ENCODE assay signal across 9 cellular contexts in genomic region chr11:20337526-20338154, GRCh38. TPM values are rescaled to one million over a fixed set of nuclear protein-coding genes. Genes with fewer than 3 reads are reported as not detected.
DNase-seq lines count a peak whose midpoint lies in the region; ATAC-seq and TF ChIP-seq lines count a peak whose summit lies in the region.
"Had no signal": no experiment of that assay in that cellular context is flagged by ENCODE, and none has a peak within 500 bp of the region (broad histone marks: within the 10 kb centered on the region; RNA-seq: fewer than 3 reads in every experiment).

No MANE protein-coding gene starts in this region.

- TF ChIP-seq CTCF in HL-60 (IDR thresholded peaks at IDR 0.05; ENCODE audit: insufficient read depth, low read length) (peak; percentile 19), esophagus squamous epithelium (IDR thresholded peaks at IDR 0.05) (peak in 2 of 6 experiments; percentile 5 to 20), ovary (IDR thresholded peaks at IDR 0.05) (no peak)

- H3K27me3 ChIP-seq in HL-60 (ENCODE audit: insufficient read depth, poor library complexity, severe bottlenecking) = peaks cover 8% of the 10 kb centered on the region
- H3K27me3 ChIP-seq in esophagus squamous epithelium = peaks cover 0 to 57% (median 3%) of the 10 kb centered on the region in 4 donors
- no peaks in the 10 kb centered on the region for H3K27me3 ChIP-seq in ovary

- ATAC-seq in GM18867 (IDR thresholded peaks at IDR 0.05; ENCODE audit: unreplicated experiment) = no peak
- no peak for ATAC-seq in HG03442 (IDR thresholded peaks at IDR 0.05; ENCODE audit: unreplicated experiment)
- ATAC-seq: mucosa of descending colon had no signal

- H3K4me1 ChIP-seq in esophagus squamous epithelium (peaks cover 0 to 3% (median 0%) of the 10 kb centered on the region in 3 donors), ovary (ENCODE audit: insufficient read depth) (no peaks in the 10 kb centered on the region)

- no peak overlapping the region for H3K4me3 ChIP-seq in HL-60 (replicated peaks; ENCODE audit: insufficient read depth, low read length)
- H3K4me3 ChIP-seq in esophagus squamous epithelium = no peak overlapping the region
- no peak overlapping the region for H3K4me3 ChIP-seq in ovary
- H3K4me3 ChIP-seq: mucosa of descending colon had no signal

- H3K27ac ChIP-seq in HL-60 (replicated peaks) (no peak overlapping the region), esophagus squamous epithelium (no peak overlapping the region), ovary (no peak overlapping the region)

- DNase-seq in DMS79 (lab: John Stamatoyannopoulos, UW) (peak; percentile 30), HL-60 (ENCODE audit: low read depth in 1 of 2, low spot score in 1 of 2) (peak in 1 of 2 experiments; percentile 5), RPMI7951 (ENCODE audit: low read depth) (peak; percentile 28), hepatic stellate cell (ENCODE audit: low spot score) (peak; percentile 11), esophagus squamous epithelium (lab: John Stamatoyannopoulos, UW) (no peak), ovary (no peak)

- H3K36me3 ChIP-seq in esophagus squamous epithelium (no peaks in the 10 kb centered on the region), ovary (no peaks in the 10 kb centered on the region)

- no peak for TF ChIP-seq EP300 in ovary (IDR thresholded peaks at IDR 0.05)

- intact Hi-C loops in esophagus squamous epithelium (cut with DNase I) (no loop called here), ovary (cut with DNase I) (no loop called here)

- H3K9me3 ChIP-seq in esophagus squamous epithelium (no peaks in the 10 kb centered on the region), ovary (no peaks in the 10 kb centered on the region)
- H3K9me3 ChIP-seq: mucosa of descending colon had no signal

- TF ChIP-seq POLR2A in esophagus squamous epithelium (IDR thresholded peaks at IDR 0.05) (no peak), ovary (IDR thresholded peaks at IDR 0.05) (no peak)

- 22 to 28% methylated on average over 9 of the region's 9 CpGs for WGBS in esophagus squamous epithelium, 2 donors
- 16 to 20% (median 18%) methylated on average over 9 of the region's 9 CpGs for WGBS in ovary, 3 donors

RNA-seq across cellular contexts. Expression of gene HTATIP2, which starts 25.9 kb away (rescaled TPM):
- total RNA-seq in RPMI7951 (2014; rRNA removed; shearing (Covaris generic)) = 54.5 and 67.4 TPM in 2 replicates
- total RNA-seq in esophagus squamous epithelium = 10 to 100 TPM; 52.9 to 76.4 (median 61.3) TPM
- total RNA-seq in ovary = 10 to 100 TPM in 6 of 7 donors, 1 to 10 TPM in 1; 9.8 to 19.0 (median 13.7) TPM
- 10 to 100 TPM; 16.8 to 51.8 TPM for polyA plus RNA-seq in ovary

RNA-seq across cellular contexts. Expression of gene PRMT3, which starts 49.9 kb away (rescaled TPM):
- 14.6 and 18.3 TPM in 2 replicates for total RNA-seq in RPMI7951 (2014; rRNA removed; shearing (Covaris generic))
- 10 to 100 TPM; 15.2 to 38.1 (median 23.0) TPM for total RNA-seq in esophagus squamous epithelium
- total RNA-seq in ovary = 10 to 100 TPM; 12.6 to 21.2 (median 15.3) TPM
- 10 to 100 TPM in 1 of 2 donors, 1 to 10 TPM in 1; 8.5 to 10.0 TPM for polyA plus RNA-seq in ovary

Comparison
In these comparisons a context has a peak if more than half of its experiments do, and no peak if none do; other contexts are left out.
1. DNase-seq: peak in DMS79 (single experiment), RPMI7951 (single experiment) and hepatic stellate cell (single experiment); none in esophagus squamous epithelium (single experiment) and ovary (0 of 5).